In genomic region chr14:54566410-54567223, GRCh38 we compare ENCODE assay signal across 8 cellular contexts. TPM values are rescaled to one million over a fixed set of nuclear protein-coding genes. Genes with fewer than 3 reads are reported as not detected.
DNase-seq lines count a peak whose midpoint lies in the region; ATAC-seq and TF ChIP-seq lines count a peak whose summit lies in the region.

SAMD4A (plus strand) TSS chr14:54567128; CDS start chr14:54567917, 789 bp downstream.

- no peaks in the 10 kb centered on the region for H3K9me3 Mint-ChIP-seq in activated B cell treated with CpG ODN at 0.5 μM for 24 hours
- no peaks in the 10 kb centered on the region for H3K9me3 Mint-ChIP-seq in immature natural killer cell

- intact Hi-C loops in activated B cell treated with CpG ODN at 0.5 μM for 24 hours (cut with micrococcal nuclease) = loop anchor here (1.0 to 5.0 kb wide), 11 partner anchors 57 to 1414 kb away; partner anchors contain the start of genes CGRRF1, CNIH1, DDHD1 and FBXO34

- peak within 1 kb of the TSS; percentile 53 to 75 (median 67) for H3K4me3 ChIP-seq in skin epidermis

- H3K4me1 Mint-ChIP-seq in activated B cell treated with CpG ODN at 0.5 μM for 24 hours (peaks cover 28% of the 10 kb centered on the region), immature natural killer cell (peaks cover 25 to 28% of the 10 kb centered on the region in 2 donors)

- CTCF ChIA-PET in activated B cell treated with CpG ODN at 0.5 μM for 24 hours (lab: Charles Lee) = interaction anchor here (0.9 to 6.3 kb wide), 14 partner anchors 57 to 336 kb away, joined by 3 to 48 read pairs (median 5); partner anchors contain the start of genes CGRRF1 and GCH1

- DNase-seq in NCI-H1694 (lab: John Stamatoyannopoulos, UW) (peak; percentile 20), activated B cell treated with CpG ODN at 0.5 μM for 24 hours (peak; percentile 63), caudate nucleus (lab: John Stamatoyannopoulos, UW) (peak in 55 of 61 donors; percentile 21 to 85 (median 54)), immature natural killer cell (peak; percentile 22 to 41 (median 32)), middle frontal gyrus (ENCODE audit: extremely low spot score, low spot score) (no peak)

- H3K27ac Mint-ChIP-seq in activated B cell treated with CpG ODN at 0.5 μM for 24 hours = peak within 1 kb of the TSS; percentile 96
- H3K27ac Mint-ChIP-seq in immature natural killer cell = no peak within 1 kb of the TSS

- no peak for TF ChIP-seq CTCF in activated B cell treated with CpG ODN at 0.5 μM for 24 hours (IDR thresholded peaks at IDR 0.05)

- peaks cover 4% of the 10 kb centered on the region for H3K27me3 Mint-ChIP-seq in activated B cell treated with CpG ODN at 0.5 μM for 24 hours
- peaks cover 10 to 32% (median 22%) of the 10 kb centered on the region in 3 donors for H3K27me3 Mint-ChIP-seq in immature natural killer cell (ENCODE audit: low read depth in 3 of 3)

- peak; percentile 43 for ATAC-seq in HG02759 (IDR thresholded peaks at IDR 0.05; ENCODE audit: unreplicated experiment)
- ATAC-seq in activated B cell treated with CpG ODN at 0.5 μM for 24 hours (ENCODE audit: low read depth) = peak; percentile 30

- H3K4me3 Mint-ChIP-seq in activated B cell treated with CpG ODN at 0.5 μM for 24 hours (peak within 1 kb of the TSS; percentile 99), immature natural killer cell (peak within 1 kb of the TSS; percentile 82 to 92 (median 89))

- H3K27ac ChIP-seq in caudate nucleus (ENCODE audit: low read depth, low read length) (peak within 1 kb of the TSS; percentile 93), skin epidermis (peak within 1 kb of the TSS; percentile 35 to 97 (median 88))

- H3K36me3 Mint-ChIP-seq in activated B cell treated with CpG ODN at 0.5 μM for 24 hours (ENCODE audit: low read depth) (peaks cover 4% of the 10 kb centered on the region), immature natural killer cell (no peaks in the 10 kb centered on the region)

- POLR2A ChIA-PET in activated B cell treated with CpG ODN at 0.5 μM for 24 hours (lab: Charles Lee) = interaction anchor here (0.5 to 3.5 kb wide), 16 partner anchors 18 to 506 kb away, joined by 3 to 67 read pairs (median 3); partner anchors contain the start of genes CGRRF1 and GMFB

- peak; percentile 43 for TF ChIP-seq POLR2A in GM15510 (IDR thresholded peaks at IDR 0.05; ENCODE audit: borderline replicate concordance, extremely low read depth, insufficient read length)

RNA-seq across cellular contexts. Expression of gene SAMD4A, which starts in this region (rescaled TPM):
- total RNA-seq in activated B cell treated with CpG ODN at 0.5 μM for 24 hours = 6.4 and 8.7 TPM in 2 replicates
- not detected for polyA plus RNA-seq in immature natural killer cell

Comparison
In these comparisons a context has a peak if more than half of its experiments do, and no peak if none do; other contexts are left out.
1. Peak in DNase-seq in immature natural killer cell; RNA of the gene not detected or under 1 TPM.